19 cellular contexts compared by ENCODE assay signal in genomic region chr13:106468207-106468606, GRCh38.
DNase-seq lines count a peak whose midpoint lies in the region; ATAC-seq, FAIRE-seq and TF ChIP-seq lines count a peak whose summit lies in the region.
"Had no signal": no experiment of that assay in that cellular context is flagged by ENCODE, and none has a peak within 500 bp of the region (broad histone marks: within the 10 kb centered on the region; RNA-seq: fewer than 3 reads in every experiment).

No MANE protein-coding gene starts in this region.

- H2AFZ ChIP-seq in H1 (ENCODE audit: low read length) (no peak overlapping the region), smooth muscle cell (ENCODE audit: low read depth) (no peak overlapping the region)

- peaks cover 8% of the 10 kb centered on the region for H3K27me3 Mint-ChIP-seq in nephron progenitor cell (ENCODE audit: low read depth, poor library complexity)

- TF ChIP-seq RAD21 in H1 (IDR thresholded peaks at IDR 0.05 in 1 of 2, conservative IDR thresholded peaks at IDR 0.05 in 1 of 2; ENCODE audit: low read depth in 2 of 2, low read length in 2 of 2): no peak

- H2BK15ac ChIP-seq in H1 (ENCODE audit: low read length): no peak overlapping the region

- H3K9me3 ChIP-seq in H1 (ENCODE audit: insufficient read depth in 2 of 2, low read depth in 1 of 2, low read length in 1 of 2) (no peaks in the 10 kb centered on the region), smooth muscle cell (replicated peaks; ENCODE audit: low read depth) (no peaks in the 10 kb centered on the region)

- DNase-seq in NCI-H446 (lab: John Stamatoyannopoulos, UW) (peak; percentile 0 to 59), H1 (ENCODE audit: low read depth in 1 of 2, low spot score in 2 of 2) (no peak), nephron progenitor cell (no peak), smooth muscle cell (lab: John Stamatoyannopoulos, UW; ENCODE audit: unreplicated experiment) (no peak), NCI-H345 (lab: John Stamatoyannopoulos, UW) (no peak), omental fat pad (ENCODE audit: low spot score) (no peak), retina (no peak)
- DNase-seq in activated CD4-positive, alpha-beta T cell treated with anti-CD3 and anti-CD28 coated beads for 48 hours: no peak
- DNase-seq: activated naive CD4-positive, alpha-beta T cell treated with anti-CD3 and anti-CD28 coated beads for 36 hours; CD8-positive, alpha-beta T cell; HCEC 1CT; NK-92 treated with Interleukin-12 subunit alpha and Interleukin-12 subunit beta, amount 100 ng/mL, for 24 hours; SW 1271 had no signal

- no peaks in the 10 kb centered on the region for H4K20me1 ChIP-seq in H1 (replicated peaks in 1 of 2; ENCODE audit: control insufficient read depth in 1 of 2, insufficient read depth in 2 of 2, low read length in 2 of 2)
- no peaks in the 10 kb centered on the region for H4K20me1 ChIP-seq in smooth muscle cell (ENCODE audit: low read depth)

- H2BK20ac ChIP-seq in H1 (ENCODE audit: low read length): no peak overlapping the region

- H3K4me3 Mint-ChIP-seq in nephron progenitor cell: no peak overlapping the region
- H3K4me3 Mint-ChIP-seq: activated naive CD4-positive, alpha-beta T cell treated with anti-CD3 and anti-CD28 coated beads for 36 hours; CD8-positive, alpha-beta T cell had no signal

- H3K79me2 ChIP-seq in H1 (ENCODE audit: control insufficient read depth in 1 of 2, insufficient read depth in 2 of 2, low read length in 2 of 2) (no peaks in the 10 kb centered on the region), smooth muscle cell (ENCODE audit: low read depth) (no peaks in the 10 kb centered on the region)

- H3K27me3 ChIP-seq in H1 (replicated peaks in 1 of 4; ENCODE audit: control insufficient read depth in 3 of 4, extremely low read depth in 1 of 4, insufficient read depth in 3 of 4, low read length in 3 of 4) (no peaks in the 10 kb centered on the region; a peak in 1 of 7 replicates), smooth muscle cell (ENCODE audit: low read depth) (no peaks in the 10 kb centered on the region)
- H3K27me3 ChIP-seq: dorsolateral prefrontal cortex had no signal

- H3K4ac ChIP-seq in H1 (replicated peaks; ENCODE audit: insufficient read length, low read depth, low read length): no peak overlapping the region

- no peak overlapping the region for H4K5ac ChIP-seq in H1 (ENCODE audit: insufficient read length, low read depth, low read length)

- H3K18ac ChIP-seq in H1 (ENCODE audit: extremely low read depth, low read length): peak overlapping the region; percentile 19

- no peak overlapping the region for H3K4me3 ChIP-seq in H1 (ENCODE audit: extremely low read depth in 1 of 4, insufficient read depth in 2 of 4, low read depth in 3 of 4, low read length in 4 of 4)
- no peak overlapping the region for H3K4me3 ChIP-seq in smooth muscle cell

- H2AK5ac ChIP-seq in H1 (ENCODE audit: low read depth, low read length): no peak overlapping the region

- no peak for TF ChIP-seq POLR2A in H1 (IDR thresholded peaks at IDR 0.05; ENCODE audit: control extremely low read depth in 1 of 2, low read depth in 2 of 2, low read length in 2 of 2)

- H3K9ac ChIP-seq in H1 (replicated peaks in 1 of 4; ENCODE audit: extremely low read depth in 1 of 4, low read depth in 3 of 4, low read length in 3 of 4): no peak overlapping the region
- no peak overlapping the region for H3K9ac ChIP-seq in smooth muscle cell (ENCODE audit: low read depth)
- H3K9ac ChIP-seq: KMS-11 had no signal

- H2BK5ac ChIP-seq in H1 (ENCODE audit: low read depth, low read length): no peak overlapping the region

- H3K36me3 Mint-ChIP-seq in nephron progenitor cell (ENCODE audit: low read depth): peaks cover 5% of the 10 kb centered on the region
- H3K36me3 Mint-ChIP-seq: brain; CD8-positive, alpha-beta T cell had no signal

- H3F3A ChIP-seq in smooth muscle cell (ENCODE audit: low read depth): peaks cover 6% of the 10 kb centered on the region

- WGBS in H1 (ENCODE audit: extremely low coverage in 1 of 2, insufficient coverage in 1 of 2, insufficient read length in 1 of 2, insufficient replicate concordance in 2 of 2, low coverage in 1 of 2, low lambda C conversion rate in 2 of 2, missing lambda C conversion rate in 1 of 2), 2 experiments: 97% methylated on average over 7 of the region's 7 CpGs; no CpG with 5 or more reads in 1 of the 2 experiments
- 77% methylated on average over 7 of the region's 7 CpGs for WGBS in smooth muscle cell (ENCODE audit: low lambda C conversion rate)

- H3K56ac ChIP-seq in H1 (replicated peaks; ENCODE audit: insufficient read length, low read depth, low read length): no peak overlapping the region

- no peak overlapping the region for H2BK120ac ChIP-seq in H1 (replicated peaks; ENCODE audit: low read depth, low read length)

- H3K4me1 ChIP-seq in H1 (replicated peaks in 1 of 4; ENCODE audit: control insufficient read depth in 3 of 4, insufficient read depth in 4 of 4, low read length in 3 of 4) (peaks cover 0 to 9% (median 1%) of the 10 kb centered on the region in 4 experiments; a peak in 3 of 7 replicates), smooth muscle cell (ENCODE audit: low read depth) (peaks cover 14% of the 10 kb centered on the region)

- no peak for TF ChIP-seq EP300 in H1 (IDR thresholded peaks at IDR 0.05; ENCODE audit: borderline replicate concordance in 1 of 2, low read depth in 2 of 2, low read length in 2 of 2)

- no peak for TF ChIP-seq CTCF in H1 (IDR thresholded peaks at IDR 0.05; ENCODE audit: control extremely low read depth in 1 of 3, insufficient read depth in 1 of 3, low read depth in 1 of 3, low read length in 3 of 3)
- TF ChIP-seq CTCF in nephron progenitor cell (IDR thresholded peaks at IDR 0.05): no peak
- no peak for TF ChIP-seq CTCF in smooth muscle cell (IDR thresholded peaks at IDR 0.05; ENCODE audit: borderline replicate concordance, insufficient read depth, poor library complexity, severe bottlenecking)
- no peak for TF ChIP-seq CTCF in omental fat pad (IDR thresholded peaks at IDR 0.05)

- H3K79me1 ChIP-seq in H1 (ENCODE audit: low read depth, low read length): no peaks in the 10 kb centered on the region

- H3K23me2 ChIP-seq in H1 (ENCODE audit: low read depth, low read length): no peaks in the 10 kb centered on the region

- H3K36me3 ChIP-seq in H1 (ENCODE audit: control insufficient read depth in 2 of 4, insufficient read depth in 4 of 4, low read length in 3 of 4): no peaks in the 10 kb centered on the region
- H3K36me3 ChIP-seq in smooth muscle cell (ENCODE audit: low read depth): no peaks in the 10 kb centered on the region

- H3K4me1 Mint-ChIP-seq in nephron progenitor cell: peaks cover 67% of the 10 kb centered on the region

- H3K23ac ChIP-seq in H1 (ENCODE audit: insufficient read length): no peak overlapping the region

- no peak for FAIRE-seq in H1 (lab: Jason Lieb, UNC)
- FAIRE-seq: urothelium cell line had no signal

- H4K8ac ChIP-seq in H1 (ENCODE audit: extremely low read depth, insufficient read depth, low read length): no peak overlapping the region

- CTCF ChIA-PET in H1 (lab: Charles Lee; ENCODE audit: partially characterized antibody): interaction anchor here (0.7 to 1.7 kb wide), 2 partner anchors 12 to 775 kb away, joined by 3 to 5 read pairs; no protein-coding TSS in a partner anchor

- POLR2A ChIA-PET in H1 (lab: Charles Lee; ENCODE audit: partially characterized antibody): no interaction called here

- no peak overlapping the region for H3K14ac ChIP-seq in H1 (ENCODE audit: insufficient read length)

- no peak overlapping the region for H3K27ac ChIP-seq in H1 (ENCODE audit: low read depth, low read length)
- H3K27ac ChIP-seq in smooth muscle cell (ENCODE audit: low read depth): peak overlapping the region; percentile 14
- H3K27ac ChIP-seq: KMS-11, RWPE1 had no signal

- no peak overlapping the region for H2BK12ac ChIP-seq in H1 (ENCODE audit: low read depth, low read length)

- peak overlapping the region; percentile 49 for H3K27ac Mint-ChIP-seq in nephron progenitor cell
- H3K27ac Mint-ChIP-seq: activated naive CD4-positive, alpha-beta T cell treated with anti-CD3 and anti-CD28 coated beads for 36 hours; CD8-positive, alpha-beta T cell had no signal

- no peak overlapping the region for H3K4me2 ChIP-seq in H1 (ENCODE audit: insufficient read depth in 1 of 2, low read depth in 2 of 2, low read length in 2 of 2)
- no peak overlapping the region for H3K4me2 ChIP-seq in smooth muscle cell
- H3K4me2 ChIP-seq: KMS-11 had no signal

- no peak for ATAC-seq in omental fat pad (ENCODE audit: low FRiP score)
- ATAC-seq: CD8-positive, alpha-beta T cell; esophagus mucosa had no signal

- no peak overlapping the region for H4K91ac ChIP-seq in H1 (replicated peaks; ENCODE audit: insufficient read length, low read length)

- peaks cover 19% of the 10 kb centered on the region for H3K9me3 Mint-ChIP-seq in nephron progenitor cell
- H3K9me3 Mint-ChIP-seq: activated naive CD4-positive, alpha-beta T cell treated with anti-CD3 and anti-CD28 coated beads for 36 hours; CD8-positive, alpha-beta T cell had no signal

TF ChIP-seq in H1, 55 proteins besides CTCF, POLR2A, EP300 and RAD21:
- TF ChIP-seq E2F6 (IDR thresholded peaks at IDR 0.05) (no peak), TEAD4 (IDR thresholded peaks at IDR 0.05; ENCODE audit: low read depth, low read length) (no peak), YY1 (IDR thresholded peaks at IDR 0.05; ENCODE audit: low read depth, low read length) (no peak), GABPA (IDR thresholded peaks at IDR 0.05; ENCODE audit: borderline replicate concordance, insufficient read depth, low read length) (no peak), TBP (IDR thresholded peaks at IDR 0.05; ENCODE audit: low read depth, low read length) (no peak), EGR1 (IDR thresholded peaks at IDR 0.05; ENCODE audit: borderline replicate concordance, low read depth, low read length) (no peak), SAP30 (IDR thresholded peaks at IDR 0.05; ENCODE audit: insufficient read depth, insufficient replicate concordance, low read length) (no peak), RNF2 (IDR thresholded peaks at IDR 0.05; ENCODE audit: borderline replicate concordance, low read depth, low read length, missing control alignments, poor library complexity, severe bottlenecking) (no peak), SUZ12 (IDR thresholded peaks at IDR 0.05; ENCODE audit: low read length) (no peak), NANOG (IDR thresholded peaks at IDR 0.05; ENCODE audit: insufficient read depth, low read depth, low read length, poor library complexity, severe bottlenecking) (no peak), KDM4A (IDR thresholded peaks at IDR 0.05; ENCODE audit: low read depth, low read length, severe bottlenecking) (no peak), MAX (IDR thresholded peaks at IDR 0.05) (no peak)

Comparison
In these comparisons a context has a peak if more than half of its experiments do, and no peak if none do; other contexts are left out.
1. DNase-seq: peak in NCI-H446 (2 of 2); none in H1 (0 of 2), nephron progenitor cell (single experiment), smooth muscle cell (single experiment), NCI-H345 (single experiment), omental fat pad (single experiment), retina (single experiment) and activated CD4-positive, alpha-beta T cell treated with anti-CD3 and anti-CD28 coated beads for 48 hours (single experiment).